Comparison of ENCODE assay signal across 8 cellular contexts in genomic region chrX:16870861-16871584, GRCh38. TPM values are rescaled to one million over a fixed set of nuclear protein-coding genes. Genes with fewer than 3 reads are reported as not detected.
DNase-seq lines count a peak whose midpoint lies in the region; TF ChIP-seq lines count a peak whose summit lies in the region.

No MANE protein-coding gene starts in this region.

- H3K36me3 ChIP-seq in HAP-1 (replicated peaks), result peaks cover 18% of the 10 kb centered on the region
- H3K36me3 ChIP-seq in iPS-18a (ENCODE audit: control insufficient read depth, low read depth, low read length), result peaks cover 16% of the 10 kb centered on the region

- H3K9me3 ChIP-seq in HAP-1 (no peaks in the 10 kb centered on the region), iPS-18a (ENCODE audit: control insufficient read depth, low read depth, low read length) (no peaks in the 10 kb centered on the region)

- DNase-seq in Daoy (ENCODE audit: low read depth) (peak; percentile 5), HAP-1 (ENCODE audit: low spot score in 2 of 2) (peak; percentile 28 to 59), NCI-H510A (lab: John Stamatoyannopoulos, UW) (peak; percentile 24), anterior cingulate cortex (lab: John Stamatoyannopoulos, UW) (peak in 46 of 58 donors; percentile 2 to 61 (median 24)), skeletal muscle cell (ENCODE audit: low read depth) (no peak), AG20443 (ENCODE audit: low spot score) (no peak), GM13976 (ENCODE audit: low spot score) (no peak)

- H3K4me3 ChIP-seq in HAP-1 (peak overlapping the region; percentile 40), iPS-18a (ENCODE audit: low read length) (peak overlapping the region; percentile 80), skeletal muscle cell (ENCODE audit: low read depth, low read length) (peak overlapping the region; percentile 40)

- H3K9ac ChIP-seq in iPS-18a (ENCODE audit: low read length), result peak overlapping the region; percentile 89

- peak overlapping the region; percentile 89 for H3K27ac ChIP-seq in iPS-18a (ENCODE audit: low read length)

- H3K4me1 ChIP-seq in HAP-1 (peaks cover 28% of the 10 kb centered on the region), iPS-18a (ENCODE audit: control insufficient read depth, low read depth, low read length) (peaks cover 21% of the 10 kb centered on the region)

- in situ Hi-C loops in HAP-1 (cut with MboI; ENCODE audit: low sequenced_read_pairs), result no loop called here
- in situ Hi-C loops in GM13976 (cut with MboI; ENCODE audit: low sequenced_read_pairs, unreplicated experiment), result no loop called here

- no peak for TF ChIP-seq CTCF in GM13976 (IDR thresholded peaks at IDR 0.05; ENCODE audit: borderline replicate concordance, control extremely low read depth, extremely low read depth, insufficient read depth, missing control alignments)

- H3K27me3 ChIP-seq in HAP-1 (ENCODE audit: low read depth), result no peaks in the 10 kb centered on the region
- no peaks in the 10 kb centered on the region for H3K27me3 ChIP-seq in iPS-18a (ENCODE audit: control insufficient read depth, insufficient read depth, low read length)

RNA-seq across cellular contexts. Expression of gene RBBP7, which starts 0.9 kb away (rescaled TPM):
- 100 and 103 TPM in 2 replicates for total RNA-seq in Daoy (2014; rRNA removed; shearing (Covaris generic))

Comparison
In these comparisons a context has a peak if more than half of its experiments do, and no peak if none do; other contexts are left out.
1. DNase-seq: peak in Daoy (single experiment), HAP-1 (2 of 2), NCI-H510A (single experiment) and anterior cingulate cortex (46 of 58); none in skeletal muscle cell (single experiment), AG20443 (single experiment) and GM13976 (single experiment).
2. Peak in every context shown above with its lines, with median percentiles within 50 percentile points of each other: H3K4me3 ChIP-seq.